In the genomic region with DNA sequence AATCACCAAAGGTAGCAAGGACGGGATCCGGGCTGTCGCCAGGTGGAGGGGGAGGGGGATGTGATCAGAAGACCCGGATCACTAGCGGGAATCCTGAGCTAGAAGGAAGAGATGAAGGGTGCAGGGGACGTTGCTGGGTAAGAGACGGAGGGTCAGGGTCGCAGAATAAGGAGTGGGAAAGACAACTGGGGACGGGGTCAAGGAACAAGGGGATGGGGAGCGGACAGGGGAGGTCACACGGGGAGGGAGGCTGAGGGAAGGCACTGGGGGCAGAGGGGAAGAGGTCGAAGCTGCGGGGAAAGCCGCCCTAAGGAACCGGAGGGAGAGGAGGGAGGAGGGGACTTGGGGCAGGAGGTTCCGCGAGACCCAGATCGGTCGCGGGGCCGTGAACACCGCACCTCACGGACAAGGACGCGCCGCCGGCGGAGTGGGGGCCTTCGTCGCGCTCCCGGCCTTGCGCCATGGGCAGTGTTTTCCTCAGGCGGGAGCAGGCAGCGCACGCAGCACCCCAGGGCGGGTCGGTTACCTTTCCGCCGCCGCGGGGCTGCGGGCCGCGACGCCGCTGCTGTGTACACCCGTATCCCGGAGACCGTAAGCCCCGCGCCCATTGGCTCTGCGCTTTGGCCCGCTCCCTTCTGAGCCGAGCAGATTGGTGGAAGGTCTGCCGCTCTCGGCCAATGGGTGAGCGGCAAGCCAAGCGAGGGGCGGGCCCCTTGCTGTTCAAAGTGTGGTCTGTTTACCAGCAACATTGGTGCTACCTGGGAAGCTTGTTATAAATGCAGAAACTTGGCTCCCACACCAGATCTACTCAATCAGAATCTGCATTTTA, we compare ENCODE assay signal across 8 cellular contexts. TPM values are rescaled to one million over a fixed set of nuclear protein-coding genes. Genes with fewer than 3 reads are reported as not detected.
A peak's percentile ranks its signal among the peaks of the same experiment; 100 is the strongest.
DNase-seq lines count a peak whose midpoint lies in the region; ATAC-seq and TF ChIP-seq lines count a peak whose summit lies in the region.

A gene with protein sequence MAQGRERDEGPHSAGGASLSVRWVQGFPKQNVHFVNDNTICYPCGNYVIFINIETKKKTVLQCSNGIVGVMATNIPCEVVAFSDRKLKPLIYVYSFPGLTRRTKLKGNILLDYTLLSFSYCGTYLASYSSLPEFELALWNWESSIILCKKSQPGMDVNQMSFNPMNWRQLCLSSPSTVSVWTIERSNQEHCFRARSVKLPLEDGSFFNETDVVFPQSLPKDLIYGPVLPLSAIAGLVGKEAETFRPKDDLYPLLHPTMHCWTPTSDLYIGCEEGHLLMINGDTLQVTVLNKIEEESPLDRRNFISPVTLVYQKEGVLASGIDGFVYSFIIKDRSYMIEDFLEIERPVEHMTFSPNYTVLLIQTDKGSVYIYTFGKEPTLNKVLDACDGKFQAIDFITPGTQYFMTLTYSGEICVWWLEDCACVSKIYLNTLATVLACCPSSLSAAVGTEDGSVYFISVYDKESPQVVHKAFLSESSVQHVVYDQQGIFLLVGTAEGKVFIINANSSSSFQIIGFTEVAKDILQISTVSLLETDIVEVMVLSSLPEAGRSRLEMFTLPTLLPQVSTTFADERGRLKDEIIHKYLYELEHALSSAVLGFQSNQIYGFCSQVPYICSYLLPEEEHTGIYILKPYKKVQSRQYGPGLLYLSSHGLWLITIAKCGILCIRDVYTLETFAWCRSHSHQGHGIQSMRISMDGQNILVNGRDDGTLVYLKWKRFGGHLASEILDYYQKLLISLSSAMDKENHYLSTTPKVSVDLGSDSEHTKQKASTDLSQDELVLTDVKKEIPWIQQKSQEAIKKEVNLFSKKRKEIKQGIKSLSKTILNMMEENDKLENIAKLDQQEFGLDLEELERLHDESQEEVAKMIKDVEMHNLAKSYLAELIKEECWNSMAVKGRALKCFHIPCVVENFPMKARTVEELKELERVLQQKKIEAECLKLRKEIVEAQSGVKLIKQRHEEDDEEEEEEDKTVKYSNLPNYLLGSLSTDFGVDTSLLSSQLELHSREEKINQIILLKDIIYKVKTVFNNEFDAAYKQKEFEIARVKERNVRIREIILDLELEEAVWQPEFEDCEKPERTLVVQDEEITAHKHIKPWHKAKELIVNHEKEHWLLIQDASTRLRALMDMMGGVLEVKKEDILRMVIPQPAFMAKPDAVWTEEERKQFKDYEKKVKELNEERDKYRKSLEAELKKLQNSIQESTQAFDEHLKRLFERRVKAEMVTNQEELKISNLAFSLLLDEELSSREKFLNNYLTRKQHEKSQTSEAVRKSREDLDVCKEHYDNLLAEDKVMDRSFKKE (N-terminal part only) (minus strand): TSS at position 581 of the 829 bp plus-strand sequence. CDS start 118 bp downstream, at position 463.

- peak within 1 kb of the TSS; percentile 97 for H2AFZ ChIP-seq in PC-9

- H3K27ac ChIP-seq in PC-9, result 0 out of 2 replicates have a peak within 1 kb of the TSS, but pooled peaks have one; percentile 10

- peak; percentile 93 for TF ChIP-seq POLR2A in erythroblast (IDR thresholded peaks at IDR 0.05; ENCODE audit: low read length)

- POLR2A ChIA-PET in PC-9 (lab: Charles Lee; ENCODE audit: unreplicated experiment), result interaction anchor here (0.6 kb wide), 4 partner anchors 23 to 205 kb away, joined by 3 to 11 read pairs (median 6); a partner anchor contains a TSS

- BruUV-seq in Calu3 (replicated peaks; lab: Mats Ljungman, UMichigan), result no TSS peak
- no TSS peak for BruUV-seq in PC-9 (replicated peaks; lab: Mats Ljungman, UMichigan)

- H3K4me2 ChIP-seq in PC-9, result peak within 1 kb of the TSS; percentile 92

- no peaks in the 10 kb centered on the region for H3F3A ChIP-seq in PC-9 (ENCODE audit: insufficient read depth, low read depth)

- no peaks in the 10 kb centered on the region for H3K79me2 ChIP-seq in PC-9 (ENCODE audit: low read depth)

- H3K4me1 ChIP-seq in PC-9 (replicated peaks; ENCODE audit: insufficient read depth), result 0 out of 2 replicates have a peak, but pooled peaks cover 7% of the 10 kb centered on the region
- H3K4me1 ChIP-seq in mucosa of descending colon (ENCODE audit: low read depth), result no peaks in the 10 kb centered on the region

- peak within 1 kb of the TSS; percentile 94 for H3K27ac Mint-ChIP-seq in Calu3 (ENCODE audit: unreplicated experiment)

- peaks cover 20% of the 10 kb centered on the region for H3K36me3 Mint-ChIP-seq in Calu3 (ENCODE audit: insufficient read depth, unreplicated experiment)
- no peaks in the 10 kb centered on the region for H3K36me3 Mint-ChIP-seq in activated T-cell treated with anti-CD3 and anti-CD28 coated beads, Interleukin-2, amount 50 U/mL, for 4 hours (ENCODE audit: insufficient read depth)

- DNase-seq in Calu3, result peak; percentile 96
- DNase-seq in HuH-7.5 (ENCODE audit: low spot score), result peak; percentile 96
- peak; percentile 89 to 96 for DNase-seq in PC-9
- peak; percentile 100 for DNase-seq in activated T-cell treated with anti-CD3 and anti-CD28 coated beads, Interleukin-2, amount 50 U/mL, for 4 hours
- DNase-seq in erythroblast (lab: John Stamatoyannopoulos, UW), result peak; percentile 99
- peak; percentile 99 to 100 (median 100) for DNase-seq in mucosa of descending colon
- DNase-seq in stimulated activated CD8-positive, alpha-beta memory T cell treated with anti-CD3 and anti-CD28 coated beads, Interleukin-2, amount 100 ng/mL, for 48 hours (ENCODE audit: low read depth in 2 of 2), result peak; percentile 94 to 99

- H3K9me3 ChIP-seq in PC-9 (ENCODE audit: insufficient read depth, low read depth) (no peaks in the 10 kb centered on the region), mucosa of descending colon (no peaks in the 10 kb centered on the region)

- H3K36me3 ChIP-seq in PC-9 (ENCODE audit: low read depth) (no peaks in the 10 kb centered on the region), mucosa of descending colon (ENCODE audit: low read depth) (no peaks in the 10 kb centered on the region)

- peak within 1 kb of the TSS; percentile 88 for H3K4me3 Mint-ChIP-seq in Calu3 (ENCODE audit: low read depth, unreplicated experiment)
- H3K4me3 Mint-ChIP-seq in activated T-cell treated with anti-CD3 and anti-CD28 coated beads, Interleukin-2, amount 50 U/mL, for 4 hours, result peak within 1 kb of the TSS; percentile 82

- intact Hi-C loops in Calu3 (cut with micrococcal nuclease; ENCODE audit: unreplicated experiment) (no loop called here), PC-9 (cut with micrococcal nuclease; ENCODE audit: unreplicated experiment) (loop anchor here (2.0 kb wide), 1 partner anchor 23 kb away; a partner anchor contains a TSS), mucosa of descending colon (cut with DNase I, micrococcal nuclease) (no loop called here)

- ATAC-seq in GM21529 (IDR thresholded peaks at IDR 0.05; ENCODE audit: unreplicated experiment) (peak; percentile 100), mucosa of descending colon (peak; percentile 100)
- peak; percentile 100 for ATAC-seq in activated T-cell treated with anti-CD3 and anti-CD28 coated beads, Interleukin-2, amount 50 U/mL, for 4 hours

- no peaks in the 10 kb centered on the region for H4K20me1 ChIP-seq in PC-9 (ENCODE audit: insufficient read depth)

- H3K27me3 Mint-ChIP-seq in Calu3 (ENCODE audit: unreplicated experiment), result peaks cover 16% of the 10 kb centered on the region
- H3K27me3 Mint-ChIP-seq in activated T-cell treated with anti-CD3 and anti-CD28 coated beads, Interleukin-2, amount 50 U/mL, for 4 hours (ENCODE audit: low read depth), result peaks cover 25% of the 10 kb centered on the region

- peaks cover 9% of the 10 kb centered on the region for H3K4me1 Mint-ChIP-seq in Calu3 (ENCODE audit: low read depth, unreplicated experiment)
- peaks cover 8% of the 10 kb centered on the region for H3K4me1 Mint-ChIP-seq in activated T-cell treated with anti-CD3 and anti-CD28 coated beads, Interleukin-2, amount 50 U/mL, for 4 hours (ENCODE audit: low read depth)

- CTCF ChIA-PET in Calu3 (lab: Charles Lee), result no interaction called here
- CTCF ChIA-PET in PC-9 (lab: Charles Lee), result interaction anchor here (1.8 kb wide), 1 partner anchor 42 kb away, joined by 5 read pairs; no protein-coding TSS in a partner anchor

- no peak for TF ChIP-seq CTCF in Calu3 (IDR thresholded peaks at IDR 0.05; ENCODE audit: unreplicated experiment)
- TF ChIP-seq CTCF in PC-9 (conservative IDR thresholded peaks at IDR 0.05), result no peak
- no peak for TF ChIP-seq CTCF in mucosa of descending colon (IDR thresholded peaks at IDR 0.05)

- H3K9me2 ChIP-seq in PC-9 (ENCODE audit: insufficient read depth), result no peaks in the 10 kb centered on the region

- H3K9me3 Mint-ChIP-seq in Calu3 (ENCODE audit: low read depth, unreplicated experiment), result no peaks in the 10 kb centered on the region
- peaks cover 6% of the 10 kb centered on the region for H3K9me3 Mint-ChIP-seq in activated T-cell treated with anti-CD3 and anti-CD28 coated beads, Interleukin-2, amount 50 U/mL, for 4 hours

- peak within 1 kb of the TSS; percentile 74 for H3K4me3 ChIP-seq in PC-9
- peak within 1 kb of the TSS; percentile 48 for H3K4me3 ChIP-seq in mucosa of descending colon

- H3K27me3 ChIP-seq in PC-9 (ENCODE audit: insufficient read depth, low read depth), result no peaks in the 10 kb centered on the region

RNA-seq across cellular contexts. Expression of the gene that starts here (rescaled TPM):
- total RNA-seq in Calu3 (2022) (0.94 and 1.1 TPM in 2 replicates), PC-9 (2021) (6.0 and 7.1 TPM in 2 replicates), mucosa of descending colon (under 1 TPM; 0.22 to 0.58 (median 0.32) TPM)
- total RNA-seq in activated T-cell treated with anti-CD3 and anti-CD28 coated beads, Interleukin-2, amount 50 U/mL, for 4 hours, result under 1 TPM in 1 of 3 donors, not detected in 2; 0.20 TPM

Comparison
In these comparisons a context has a peak if more than half of its experiments do, and no peak if none do; other contexts are left out.
1. Peak in every context shown above with its lines: DNase-seq, ATAC-seq, H3K4me3 ChIP-seq and H3K27ac ChIP-seq.
2. Peak in DNase-seq and ATAC-seq in activated T-cell treated with anti-CD3 and anti-CD28 coated beads, Interleukin-2, amount 50 U/mL, for 4 hours; RNA of the gene not detected or under 1 TPM.
3. Peak in DNase-seq, ATAC-seq and H3K4me3 ChIP-seq in mucosa of descending colon; RNA of the gene not detected or under 1 TPM.